Comparison of ENCODE assay signal across 18 cellular contexts in the genomic region with DNA sequence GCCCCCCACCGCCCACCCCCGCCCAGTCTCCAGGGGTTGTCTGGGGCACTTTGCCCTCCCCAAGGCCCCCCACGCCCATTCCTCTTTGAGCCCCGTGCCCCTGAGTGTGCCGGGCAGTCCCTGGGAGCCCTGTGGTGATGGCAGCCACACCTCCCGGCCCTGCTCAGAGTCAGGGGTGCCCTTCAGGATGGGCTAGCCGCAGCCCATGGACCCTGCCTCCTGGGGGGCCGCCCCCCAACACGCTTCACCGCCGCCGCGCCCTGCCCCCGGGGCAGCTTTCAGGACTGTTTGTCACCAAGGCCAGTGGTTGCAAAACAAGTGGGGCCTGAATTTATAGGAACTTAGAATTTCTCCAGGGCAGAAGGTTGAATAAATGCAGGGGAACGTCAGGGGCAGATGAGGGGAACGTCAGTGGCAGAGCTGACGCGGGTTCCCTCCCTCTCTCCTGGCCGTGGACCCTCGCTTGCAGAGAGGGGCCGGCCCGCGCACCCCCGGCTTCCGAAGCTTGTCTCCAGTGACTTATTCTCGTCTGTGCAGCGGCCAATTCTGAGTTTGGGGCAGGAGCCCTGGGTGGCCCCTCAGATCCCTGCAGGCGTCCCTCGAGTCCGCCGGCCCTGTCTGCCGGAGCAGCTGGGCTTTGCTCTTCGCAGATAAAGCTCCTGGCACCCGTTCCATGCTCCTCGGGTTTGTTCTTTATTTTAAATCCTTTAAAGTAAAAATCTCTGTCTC. TPM values are rescaled to one million over a fixed set of nuclear protein-coding genes. Genes with fewer than 3 reads are reported as not detected.
A peak's percentile ranks its signal among the peaks of the same experiment; 100 is the strongest.
DNase-seq lines count a peak whose midpoint lies in the region; ATAC-seq and TF ChIP-seq lines count a peak whose summit lies in the region.
"Had no signal": no experiment of that assay in that cellular context is flagged by ENCODE, and none has a peak within 500 bp of the region (broad histone marks: within the 10 kb centered on the region; RNA-seq: fewer than 3 reads in every experiment).

No MANE protein-coding gene starts in this region.

- no peak for TF ChIP-seq POLR2A in NB4 (IDR thresholded peaks at IDR 0.05; ENCODE audit: extremely low read depth, insufficient read length)
- no peak for TF ChIP-seq POLR2A in esophagus muscularis mucosa (IDR thresholded peaks at IDR 0.05; ENCODE audit: low read depth)

- no peak for ATAC-seq in thoracic aorta (ENCODE audit: insufficient number of reproducible peaks, low FRiP score, low read depth)
- ATAC-seq in GM21825 (IDR thresholded peaks at IDR 0.05; ENCODE audit: unreplicated experiment), result no peak
- ATAC-seq: WTC11 had no signal

- H3K4me1 Mint-ChIP-seq in mesothelial cell of epicardium, result peaks cover 48% of the 10 kb centered on the region

- intact Hi-C loops in esophagus muscularis mucosa (cut with DNase I), result no loop called here

- DNase-seq in NB4 (ENCODE audit: low read depth) (peak; percentile 25), esophagus muscularis mucosa (ENCODE audit: extremely low spot score) (no peak), mesothelial cell of epicardium (ENCODE audit: low spot score in 2 of 2, unreplicated experiment in 2 of 2) (no peak), thoracic aorta (ENCODE audit: low spot score) (no peak), NCI-H1417 treated with DMSO at 0.1 percent for 48 hours (lab: John Stamatoyannopoulos, UW) (no peak), Ammon's horn (ENCODE audit: low spot score) (no peak), Kasumi-1 (lab: John Stamatoyannopoulos, UW) (no peak)
- DNase-seq: activated effector memory CD4-positive, alpha-beta T cell treated with Interleukin-2 at 50 U/mL for 16 hours; effector CD4-positive, alpha-beta T cell; Karpas-422; NCI-H187; NCI-H524; PC-3 had no signal

- no peak for TF ChIP-seq EP300 in esophagus muscularis mucosa (IDR thresholded peaks at IDR 0.05)

- peak overlapping the region; percentile 82 to 88 (median 87) for H3K27ac ChIP-seq in esophagus muscularis mucosa (replicated peaks in 1 of 4)
- peak overlapping the region; percentile 82 to 96 for H3K27ac ChIP-seq in thoracic aorta
- H3K27ac ChIP-seq: HL-60 had no signal

- no peak overlapping the region for H3K4me3 ChIP-seq in NB4 (ENCODE audit: low read depth, low read length)
- no peak overlapping the region for H3K4me3 ChIP-seq in esophagus muscularis mucosa
- peak overlapping the region; percentile 53 for H3K4me3 ChIP-seq in thoracic aorta
- H3K4me3 ChIP-seq: suprapubic skin had no signal

- H3K4me1 ChIP-seq in esophagus muscularis mucosa (peaks cover 56 to 71% (median 70%) of the 10 kb centered on the region in 4 donors), thoracic aorta (ENCODE audit: control insufficient read depth in 1 of 2, low read depth in 2 of 2) (peaks cover 52 to 67% of the 10 kb centered on the region in 2 donors)

- H3K9me3 Mint-ChIP-seq in mesothelial cell of epicardium, result peaks cover 11% of the 10 kb centered on the region

- H3K4me3 Mint-ChIP-seq in mesothelial cell of epicardium, result no peak overlapping the region
- H3K4me3 Mint-ChIP-seq: WTC11 had no signal

- WGBS in esophagus muscularis mucosa, result 69% methylated on average over 27 of the region's 35 CpGs

- no peaks in the 10 kb centered on the region for H3K27me3 ChIP-seq in esophagus muscularis mucosa
- H3K27me3 ChIP-seq in thoracic aorta (replicated peaks; ENCODE audit: insufficient read depth), result no peaks in the 10 kb centered on the region
- H3K27me3 ChIP-seq: suprapubic skin had no signal

- peaks cover 7% of the 10 kb centered on the region for H3K27me3 Mint-ChIP-seq in mesothelial cell of epicardium (ENCODE audit: low read depth)

- TF ChIP-seq CTCF in NB4 (IDR thresholded peaks at IDR 0.05; ENCODE audit: low read depth, low read length) (no peak), esophagus muscularis mucosa (IDR thresholded peaks at IDR 0.05) (no peak), mesothelial cell of epicardium (IDR thresholded peaks at IDR 0.05; ENCODE audit: unreplicated experiment) (no peak), thoracic aorta (IDR thresholded peaks at IDR 0.05) (no peak)

- H3K36me3 ChIP-seq in esophagus muscularis mucosa (no peaks in the 10 kb centered on the region), thoracic aorta (no peaks in the 10 kb centered on the region)
- H3K36me3 ChIP-seq: suprapubic skin had no signal

- peaks cover 2% of the 10 kb centered on the region for H3K36me3 Mint-ChIP-seq in mesothelial cell of epicardium
- H3K36me3 Mint-ChIP-seq: brain had no signal

- H3K27ac Mint-ChIP-seq in mesothelial cell of epicardium, result peak overlapping the region; percentile 47
- H3K27ac Mint-ChIP-seq: WTC11 had no signal

- peaks cover 0 to 14% (median 5%) of the 10 kb centered on the region in 4 donors for H3K9me3 ChIP-seq in esophagus muscularis mucosa
- H3K9me3 ChIP-seq in thoracic aorta, result peaks cover 6% of the 10 kb centered on the region
- H3K9me3 ChIP-seq: suprapubic skin had no signal

RNA-seq across cellular contexts. Expression of gene ADARB1, which starts 41.2 kb away (rescaled TPM):
- total RNA-seq in esophagus muscularis mucosa (100 to 1,000 TPM; 107 to 231 (median 201) TPM), mesothelial cell of epicardium (22.7 to 27.9 TPM (median 26.5 TPM) in 3 replicates), thoracic aorta (100 to 1,000 TPM; 124 to 201 TPM)
